In genomic region chr18:59664329-59664728, GRCh38 we compare ENCODE assay signal across 17 cellular contexts. TPM values are rescaled to one million over a fixed set of nuclear protein-coding genes. Genes with fewer than 3 reads are reported as not detected.
A peak's percentile ranks its signal among the peaks of the same experiment; 100 is the strongest.
DNase-seq lines count a peak whose midpoint lies in the region; ATAC-seq and TF ChIP-seq lines count a peak whose summit lies in the region.
"Had no signal": no experiment of that assay in that cellular context is flagged by ENCODE, and none has a peak within 500 bp of the region (broad histone marks: within the 10 kb centered on the region; RNA-seq: fewer than 3 reads in every experiment).

No MANE protein-coding gene starts in this region.

- peaks cover 6% of the 10 kb centered on the region for H3K27me3 Mint-ChIP-seq in activated CD4-positive, alpha-beta T cell treated with anti-CD3 and anti-CD28 coated beads for 36 hours

- TF ChIP-seq CTCF in RWPE2 (IDR thresholded peaks at IDR 0.05; ENCODE audit: poor library complexity, severe bottlenecking) (no peak), colonic mucosa (IDR thresholded peaks at IDR 0.05) (no peak)

- H3K27ac ChIP-seq in RWPE2 (ENCODE audit: poor library complexity, severe bottlenecking) = peak overlapping the region; percentile 90
- H3K27ac ChIP-seq in muscle layer of colon (ENCODE audit: low read depth, low read length) = peak overlapping the region; percentile 62
- no peak overlapping the region for H3K27ac ChIP-seq in colonic mucosa
- H3K27ac ChIP-seq: GM23248 had no signal

- H3K4me3 ChIP-seq in RWPE2 (ENCODE audit: severe bottlenecking) = no peak overlapping the region
- no peak overlapping the region for H3K4me3 ChIP-seq in muscle layer of colon (ENCODE audit: low read depth in 1 of 2, low read length in 2 of 2)
- H3K4me3 ChIP-seq in colonic mucosa = no peak overlapping the region
- H3K4me3 ChIP-seq: GM23248 had no signal

- H3K36me3 Mint-ChIP-seq in stimulated activated effector memory CD8-positive, alpha-beta T cell treated with anti-CD3 and anti-CD28 coated beads, Interleukin-12 subunit alpha, Interleukin-12 subunit beta, amount 100 ng/mL, for 72 hours = no peaks in the 10 kb centered on the region
- no peaks in the 10 kb centered on the region for H3K36me3 Mint-ChIP-seq in activated CD4-positive, alpha-beta T cell treated with anti-CD3 and anti-CD28 coated beads for 36 hours (ENCODE audit: low read depth)

- H3K4me1 ChIP-seq in RWPE2 (ENCODE audit: insufficient read depth, poor library complexity, severe bottlenecking) = peaks cover 35% of the 10 kb centered on the region
- peaks cover 53% of the 10 kb centered on the region for H3K4me1 ChIP-seq in muscle layer of colon (ENCODE audit: insufficient read depth, low read length)
- no peaks in the 10 kb centered on the region for H3K4me1 ChIP-seq in colonic mucosa

- no peak overlapping the region for H3K27ac Mint-ChIP-seq in stimulated activated effector memory CD8-positive, alpha-beta T cell treated with anti-CD3 and anti-CD28 coated beads, Interleukin-12 subunit alpha, Interleukin-12 subunit beta, amount 100 ng/mL, for 72 hours
- no peak overlapping the region for H3K27ac Mint-ChIP-seq in activated CD4-positive, alpha-beta T cell treated with anti-CD3 and anti-CD28 coated beads for 36 hours
- H3K27ac Mint-ChIP-seq: B cell; CD4-positive, alpha-beta T cell had no signal

- no peaks in the 10 kb centered on the region for H3K36me3 ChIP-seq in RWPE2 (ENCODE audit: low read depth)
- no peaks in the 10 kb centered on the region for H3K36me3 ChIP-seq in muscle layer of colon (ENCODE audit: insufficient read depth, low read length)
- H3K36me3 ChIP-seq in colonic mucosa = no peaks in the 10 kb centered on the region

- no peaks in the 10 kb centered on the region for H3K27me3 ChIP-seq in RWPE2 (ENCODE audit: insufficient read depth, poor library complexity, severe bottlenecking)
- H3K27me3 ChIP-seq in muscle layer of colon (ENCODE audit: control insufficient read depth in 1 of 2, insufficient read depth in 2 of 2, low read length in 2 of 2) = no peaks in the 10 kb centered on the region
- H3K27me3 ChIP-seq in colonic mucosa = no peaks in the 10 kb centered on the region

- ATAC-seq in RWPE2 (ENCODE audit: low read depth) = no peak
- ATAC-seq in stimulated activated effector memory CD8-positive, alpha-beta T cell treated with anti-CD3 and anti-CD28 coated beads, Interleukin-12 subunit alpha, Interleukin-12 subunit beta, amount 100 ng/mL, for 72 hours = peak; percentile 8
- ATAC-seq in activated CD4-positive, alpha-beta T cell treated with anti-CD3 and anti-CD28 coated beads for 36 hours = no peak

- peaks cover 2% of the 10 kb centered on the region for H3K9me3 Mint-ChIP-seq in stimulated activated effector memory CD8-positive, alpha-beta T cell treated with anti-CD3 and anti-CD28 coated beads, Interleukin-12 subunit alpha, Interleukin-12 subunit beta, amount 100 ng/mL, for 72 hours
- H3K9me3 Mint-ChIP-seq in activated CD4-positive, alpha-beta T cell treated with anti-CD3 and anti-CD28 coated beads for 36 hours (ENCODE audit: low read depth) = no peaks in the 10 kb centered on the region
- H3K9me3 Mint-ChIP-seq: CD4-positive, alpha-beta T cell had no signal

- no peaks in the 10 kb centered on the region for H3K9me3 ChIP-seq in RWPE2 (ENCODE audit: severe bottlenecking)
- H3K9me3 ChIP-seq in muscle layer of colon (ENCODE audit: low read length) = no peaks in the 10 kb centered on the region
- H3K9me3 ChIP-seq in colonic mucosa = no peaks in the 10 kb centered on the region

- POLR2A ChIA-PET in activated CD4-positive, alpha-beta T cell treated with anti-CD3 and anti-CD28 coated beads for 36 hours (lab: Charles Lee) = no interaction called here

- DNase-seq in ELR (ENCODE audit: low read depth) (peak; percentile 51), RWPE2 (ENCODE audit: low spot score) (no peak), colonic mucosa (no peak), GM03348 (ENCODE audit: low spot score) (no peak), glomerular visceral epithelial cell (ENCODE audit: extremely low spot score) (no peak)
- no peak for DNase-seq in stimulated activated effector memory CD8-positive, alpha-beta T cell treated with anti-CD3 and anti-CD28 coated beads, Interleukin-12 subunit alpha, Interleukin-12 subunit beta, amount 100 ng/mL, for 72 hours (ENCODE audit: low spot score in 2 of 2)
- no peak for DNase-seq in activated CD4-positive, alpha-beta T cell treated with anti-CD3 and anti-CD28 coated beads for 36 hours
- DNase-seq: ACHN; C1 segment of cervical spinal cord; Calu3; CD4-positive, alpha-beta T cell; DMS79 treated with DMSO at 0.1 percent for 48 hours; EL; GF-D8; GM23248 had no signal

- H3K4me3 Mint-ChIP-seq in stimulated activated effector memory CD8-positive, alpha-beta T cell treated with anti-CD3 and anti-CD28 coated beads, Interleukin-12 subunit alpha, Interleukin-12 subunit beta, amount 100 ng/mL, for 72 hours = no peak overlapping the region
- no peak overlapping the region for H3K4me3 Mint-ChIP-seq in activated CD4-positive, alpha-beta T cell treated with anti-CD3 and anti-CD28 coated beads for 36 hours
- H3K4me3 Mint-ChIP-seq: B cell; CD4-positive, alpha-beta T cell had no signal

- CTCF ChIA-PET in activated CD4-positive, alpha-beta T cell treated with anti-CD3 and anti-CD28 coated beads for 36 hours (lab: Charles Lee) = no interaction called here

- H3K9ac ChIP-seq in muscle layer of colon (ENCODE audit: low read length) = no peak overlapping the region
- H3K9ac ChIP-seq in colonic mucosa (ENCODE audit: low read depth in 2 of 2, low read length in 2 of 2) = no peak overlapping the region
- H3K9ac ChIP-seq: GM23248 had no signal

- H3K4me1 Mint-ChIP-seq in stimulated activated effector memory CD8-positive, alpha-beta T cell treated with anti-CD3 and anti-CD28 coated beads, Interleukin-12 subunit alpha, Interleukin-12 subunit beta, amount 100 ng/mL, for 72 hours = no peaks in the 10 kb centered on the region
- no peaks in the 10 kb centered on the region for H3K4me1 Mint-ChIP-seq in activated CD4-positive, alpha-beta T cell treated with anti-CD3 and anti-CD28 coated beads for 36 hours
- H3K4me1 Mint-ChIP-seq: B cell had no signal

- intact Hi-C loops in colonic mucosa (cut with DNase I) = no loop called here
- intact Hi-C loops in activated CD4-positive, alpha-beta T cell treated with anti-CD3 and anti-CD28 coated beads for 36 hours (cut with DNase I, micrococcal nuclease) = no loop called here

RNA-seq across cellular contexts. Expression of gene CCBE1, which starts 32.9 kb away (rescaled TPM):
- 1 to 10 TPM in 1 of 2 donors, under 1 TPM in 1; 0.27 to 3.1 TPM for total RNA-seq in colonic mucosa
- total RNA-seq in activated CD4-positive, alpha-beta T cell treated with anti-CD3 and anti-CD28 coated beads for 36 hours = under 1 TPM in 1 of 2 experiments, not detected in 1; 0.14 TPM
- total RNA-seq: B cell; CD4-positive, alpha-beta T cell had no signal
